14 cellular contexts compared by ENCODE assay signal in genomic region chr16:88469615-88470395, GRCh38. TPM values are rescaled to one million over a fixed set of nuclear protein-coding genes. Genes with fewer than 3 reads are reported as not detected.
DNase-seq lines count a peak whose midpoint lies in the region; ATAC-seq and TF ChIP-seq lines count a peak whose summit lies in the region.
"Had no signal": no experiment of that assay in that cellular context is flagged by ENCODE, and none has a peak within 500 bp of the region (broad histone marks: within the 10 kb centered on the region; RNA-seq: fewer than 3 reads in every experiment).

No MANE protein-coding gene starts in this region.

- H3K4me3 ChIP-seq in CD4-positive, CD25-positive, alpha-beta regulatory T cell (ENCODE audit: low read depth, low read length): peak overlapping the region; percentile 19
- H3K4me3 ChIP-seq in neural progenitor cell: no peak overlapping the region
- H3K4me3 ChIP-seq in dorsolateral prefrontal cortex: no peak overlapping the region
- H3K4me3 ChIP-seq: pancreas had no signal

- peaks cover 25% of the 10 kb centered on the region for H4K20me1 ChIP-seq in neural progenitor cell (ENCODE audit: low read depth)

- no peak overlapping the region for H3K9ac ChIP-seq in neural progenitor cell

- DNase-seq in CD4-positive, CD25-positive, alpha-beta regulatory T cell: peak; percentile 49 to 78 (median 63)
- DNase-seq in T-helper 22 cell (ENCODE audit: low read depth) (peak; percentile 29), neural progenitor cell (ENCODE audit: low spot score) (no peak), Calu3 (no peak), dorsolateral prefrontal cortex (no peak), left ventricle myocardium superior (no peak)
- peak; percentile 31 for DNase-seq in activated effector memory CD4-positive, alpha-beta T cell treated with Interleukin-2 at 50 U/mL for 16 hours
- DNase-seq: aorta, dermis blood vessel endothelial cell, DND-41, NCI-H1694 treated with DMSO at 0.1 percent for 48 hours, pancreas, WERI-Rb-1 had no signal

- no peak overlapping the region for H3K4me2 ChIP-seq in neural progenitor cell

- no peaks in the 10 kb centered on the region for H3F3A ChIP-seq in neural progenitor cell (ENCODE audit: low read depth)

- peak overlapping the region; percentile 88 for H3K27ac ChIP-seq in CD4-positive, CD25-positive, alpha-beta regulatory T cell (ENCODE audit: insufficient read depth, low read length, poor library complexity, severe bottlenecking)
- H3K27ac ChIP-seq in neural progenitor cell: no peak overlapping the region
- H3K27ac ChIP-seq in dorsolateral prefrontal cortex: no peak overlapping the region
- H3K27ac ChIP-seq: pancreas, WERI-Rb-1 had no signal

- H3K27ac Mint-ChIP-seq in CD4-positive, CD25-positive, alpha-beta regulatory T cell: peak overlapping the region; percentile 73 to 99 (median 95)
- H3K27ac Mint-ChIP-seq in neural progenitor cell: peak overlapping the region; percentile 57
- no peak overlapping the region for H3K27ac Mint-ChIP-seq in Calu3 (ENCODE audit: unreplicated experiment)

- H3K4me1 Mint-ChIP-seq in CD4-positive, CD25-positive, alpha-beta regulatory T cell: peaks cover 12 to 69% (median 28%) of the 10 kb centered on the region in 4 donors
- H3K4me1 Mint-ChIP-seq in neural progenitor cell: peaks cover 10% of the 10 kb centered on the region
- H3K4me1 Mint-ChIP-seq in Calu3 (ENCODE audit: low read depth, unreplicated experiment): peaks cover 6% of the 10 kb centered on the region

- peaks cover 0 to 6% (median 0%) of the 10 kb centered on the region in 7 donors for H3K9me3 Mint-ChIP-seq in CD4-positive, CD25-positive, alpha-beta regulatory T cell
- no peaks in the 10 kb centered on the region for H3K9me3 Mint-ChIP-seq in neural progenitor cell
- H3K9me3 Mint-ChIP-seq in Calu3 (ENCODE audit: low read depth, unreplicated experiment): no peaks in the 10 kb centered on the region

- peak; percentile 47 to 56 for ATAC-seq in CD4-positive, CD25-positive, alpha-beta regulatory T cell (ENCODE audit: low read depth in 2 of 2)
- no peak for ATAC-seq in GM21717 (IDR thresholded peaks at IDR 0.05; ENCODE audit: unreplicated experiment)
- no peak for ATAC-seq in left ventricle myocardium superior

- no peaks in the 10 kb centered on the region for H3K36me3 ChIP-seq in CD4-positive, CD25-positive, alpha-beta regulatory T cell (ENCODE audit: control insufficient read depth, insufficient read depth, low read length)
- no peaks in the 10 kb centered on the region for H3K36me3 ChIP-seq in neural progenitor cell
- H3K36me3 ChIP-seq: pancreas, WERI-Rb-1 had no signal

- H3K27me3 Mint-ChIP-seq in CD4-positive, CD25-positive, alpha-beta regulatory T cell: peaks cover 10% of the 10 kb centered on the region
- no peaks in the 10 kb centered on the region for H3K27me3 Mint-ChIP-seq in neural progenitor cell (ENCODE audit: insufficient read depth, low read depth)
- H3K27me3 Mint-ChIP-seq in Calu3 (ENCODE audit: unreplicated experiment): peaks cover 9% of the 10 kb centered on the region

- no TSS peak for BruUV-seq in Calu3 (replicated peaks; lab: Mats Ljungman, UMichigan)

- H3K79me2 ChIP-seq in neural progenitor cell (ENCODE audit: low read depth): no peaks in the 10 kb centered on the region

- peak overlapping the region; percentile 72 to 86 (median 83) for H3K4me3 Mint-ChIP-seq in CD4-positive, CD25-positive, alpha-beta regulatory T cell
- H3K4me3 Mint-ChIP-seq in neural progenitor cell (no peak overlapping the region), Calu3 (ENCODE audit: low read depth, unreplicated experiment) (no peak overlapping the region)

- no peaks in the 10 kb centered on the region for H3K36me3 Mint-ChIP-seq in CD4-positive, CD25-positive, alpha-beta regulatory T cell
- H3K36me3 Mint-ChIP-seq in neural progenitor cell (no peaks in the 10 kb centered on the region), Calu3 (ENCODE audit: insufficient read depth, unreplicated experiment) (no peaks in the 10 kb centered on the region)

- TF ChIP-seq CTCF in neural progenitor cell (IDR thresholded peaks at IDR 0.05): no peak
- no peak for TF ChIP-seq CTCF in Calu3 (IDR thresholded peaks at IDR 0.05; ENCODE audit: unreplicated experiment)
- TF ChIP-seq CTCF in dorsolateral prefrontal cortex (IDR thresholded peaks at IDR 0.05 in 54 of 56, conservative IDR thresholded peaks at IDR 0.05 in 2 of 56; ENCODE audit: low read depth in 1 of 56, partially characterized antibody in 56 of 56): no peak

- H2AFZ ChIP-seq in neural progenitor cell (replicated peaks): no peak overlapping the region

- CTCF ChIA-PET in Calu3 (lab: Charles Lee): no interaction called here

- H3K27me3 ChIP-seq in CD4-positive, CD25-positive, alpha-beta regulatory T cell (ENCODE audit: control insufficient read depth, insufficient read depth, low read length): no peaks in the 10 kb centered on the region
- H3K27me3 ChIP-seq in neural progenitor cell (no peaks in the 10 kb centered on the region), dorsolateral prefrontal cortex (no peaks in the 10 kb centered on the region)
- H3K27me3 ChIP-seq: pancreas had no signal

- peaks cover 68% of the 10 kb centered on the region for H3K4me1 ChIP-seq in CD4-positive, CD25-positive, alpha-beta regulatory T cell (ENCODE audit: control insufficient read depth, insufficient read depth, low read length, poor library complexity, severe bottlenecking)
- peaks cover 8% of the 10 kb centered on the region for H3K4me1 ChIP-seq in neural progenitor cell

- no peaks in the 10 kb centered on the region for H3K9me3 ChIP-seq in CD4-positive, CD25-positive, alpha-beta regulatory T cell (ENCODE audit: control insufficient read depth in 2 of 2, low read length in 2 of 2)
- H3K9me3 ChIP-seq in neural progenitor cell (ENCODE audit: low read depth): no peaks in the 10 kb centered on the region
- H3K9me3 ChIP-seq: pancreas had no signal

- intact Hi-C loops in Calu3 (cut with micrococcal nuclease; ENCODE audit: unreplicated experiment): no loop called here
- intact Hi-C loops in dorsolateral prefrontal cortex (cut with DNase I): no loop called here
- intact Hi-C loops in left ventricle myocardium superior (cut with micrococcal nuclease): no loop called here

RNA-seq across cellular contexts. Expression of gene ZFPM1, which starts 16.7 kb away (rescaled TPM):
- total RNA-seq in CD4-positive, CD25-positive, alpha-beta regulatory T cell: 30.2 TPM
- polyA plus RNA-seq in CD4-positive, CD25-positive, alpha-beta regulatory T cell: under 1 TPM; 0.07 to 0.41 (median 0.13) TPM
- total RNA-seq in neural progenitor cell (ENCODE audit: low replicate concordance): 0.36 and 0.96 TPM in 2 replicates
- total RNA-seq in Calu3 (2022): 3.1 and 5.2 TPM in 2 replicates
- 10 to 100 TPM in 21 of 120 experiments, 1 to 10 TPM in 99; 4.0 to 14.7 (median 7.2) TPM for total RNA-seq in dorsolateral prefrontal cortex
- total RNA-seq in left ventricle myocardium superior: 3.5 TPM

Comparison
In these comparisons a context has a peak if more than half of its experiments do, and no peak if none do; other contexts are left out.
1. ATAC-seq: peak in CD4-positive, CD25-positive, alpha-beta regulatory T cell (2 of 2); none in GM21717 (single experiment) and left ventricle myocardium superior (single experiment).
2. DNase-seq: peak in CD4-positive, CD25-positive, alpha-beta regulatory T cell (3 of 3), T-helper 22 cell (single experiment) and activated effector memory CD4-positive, alpha-beta T cell treated with Interleukin-2 at 50 U/mL for 16 hours (single experiment); none in neural progenitor cell (single experiment), Calu3 (single experiment), dorsolateral prefrontal cortex (0 of 10) and left ventricle myocardium superior (single experiment).
3. H3K4me3 Mint-ChIP-seq: peak in CD4-positive, CD25-positive, alpha-beta regulatory T cell (4 of 4); none in neural progenitor cell (single experiment) and Calu3 (single experiment).